In genomic region chr1:7117599-7118281, GRCh38 we compare ENCODE assay signal across 8 cellular contexts.
A peak's percentile ranks its signal among the peaks of the same experiment; 100 is the strongest.
DNase-seq lines count a peak whose midpoint lies in the region; ATAC-seq and TF ChIP-seq lines count a peak whose summit lies in the region.

No MANE protein-coding gene starts in this region.

- peak overlapping the region; percentile 96 for H3K27ac Mint-ChIP-seq in chondrocyte (ENCODE audit: unreplicated experiment)
- H3K27ac Mint-ChIP-seq in CD4-positive, alpha-beta T cell: no peak overlapping the region
- H3K27ac Mint-ChIP-seq in activated CD4-positive, alpha-beta T cell treated with anti-CD3 and anti-CD28 coated beads, Interleukin-2, amount 10 ng/mL, durations not matched to agents 24 days and 14 days: no peak overlapping the region

- H3K27me3 ChIP-seq in CD4-positive, alpha-beta T cell (ENCODE audit: control insufficient read depth, insufficient read depth, low read length): no peaks in the 10 kb centered on the region

- CTCF ChIA-PET in CD4-positive, alpha-beta T cell (lab: Charles Lee): no interaction called here

- DNase-seq in ELR (ENCODE audit: low read depth) (peak; percentile 82), NCI-H2227 (lab: John Stamatoyannopoulos, UW; ENCODE audit: unreplicated experiment) (peak; percentile 82), chondrocyte (ENCODE audit: low spot score) (no peak), myocyte (ENCODE audit: low read depth) (peak; percentile 83)
- DNase-seq in CD4-positive, alpha-beta T cell: no peak
- no peak for DNase-seq in NK-92 treated with Interleukin-12 subunit alpha and Interleukin-12 subunit beta, amount 100 ng/mL, for 24 hours (lab: John Stamatoyannopoulos, UW)
- no peak for DNase-seq in activated CD4-positive, alpha-beta T cell treated with anti-CD3 and anti-CD28 coated beads, Interleukin-2, amount 10 ng/mL, durations not matched to agents 24 days and 14 days

- H3K27ac ChIP-seq in CD4-positive, alpha-beta T cell (ENCODE audit: low read depth, low read length): no peak overlapping the region

- intact Hi-C loops in CD4-positive, alpha-beta T cell (cut with DNase I, micrococcal nuclease): no loop called here
- intact Hi-C loops in activated CD4-positive, alpha-beta T cell treated with anti-CD3 and anti-CD28 coated beads, Interleukin-2, amount 10 ng/mL, durations not matched to agents 24 days and 14 days (cut with micrococcal nuclease): no loop called here

- no peaks in the 10 kb centered on the region for H3K27me3 Mint-ChIP-seq in chondrocyte (ENCODE audit: low read depth)
- peaks cover 4% of the 10 kb centered on the region for H3K27me3 Mint-ChIP-seq in CD4-positive, alpha-beta T cell
- H3K27me3 Mint-ChIP-seq in activated CD4-positive, alpha-beta T cell treated with anti-CD3 and anti-CD28 coated beads, Interleukin-2, amount 10 ng/mL, durations not matched to agents 24 days and 14 days: no peaks in the 10 kb centered on the region

- no peak for ATAC-seq in CD4-positive, alpha-beta T cell (ENCODE audit: poor library complexity)
- ATAC-seq in GM21367 (IDR thresholded peaks at IDR 0.05; ENCODE audit: unreplicated experiment): no peak

- POLR2A ChIA-PET in CD4-positive, alpha-beta T cell (lab: Charles Lee): no interaction called here

- H3K36me3 Mint-ChIP-seq in chondrocyte (ENCODE audit: low read depth): peaks cover 2% of the 10 kb centered on the region
- H3K36me3 Mint-ChIP-seq in CD4-positive, alpha-beta T cell (ENCODE audit: low read depth): no peaks in the 10 kb centered on the region
- no peaks in the 10 kb centered on the region for H3K36me3 Mint-ChIP-seq in activated CD4-positive, alpha-beta T cell treated with anti-CD3 and anti-CD28 coated beads, Interleukin-2, amount 10 ng/mL, durations not matched to agents 24 days and 14 days (ENCODE audit: low read depth)

- H3K9me3 ChIP-seq in CD4-positive, alpha-beta T cell (ENCODE audit: control insufficient read depth, low read length): peaks cover 11% of the 10 kb centered on the region

- H3K4me1 Mint-ChIP-seq in chondrocyte (ENCODE audit: low read depth): peaks cover 37% of the 10 kb centered on the region
- H3K4me1 Mint-ChIP-seq in CD4-positive, alpha-beta T cell (ENCODE audit: low read depth): no peaks in the 10 kb centered on the region
- no peaks in the 10 kb centered on the region for H3K4me1 Mint-ChIP-seq in activated CD4-positive, alpha-beta T cell treated with anti-CD3 and anti-CD28 coated beads, Interleukin-2, amount 10 ng/mL, durations not matched to agents 24 days and 14 days

- H3K4me3 Mint-ChIP-seq in chondrocyte (ENCODE audit: unreplicated experiment): peak overlapping the region; percentile 54
- no peak overlapping the region for H3K4me3 Mint-ChIP-seq in CD4-positive, alpha-beta T cell
- no peak overlapping the region for H3K4me3 Mint-ChIP-seq in activated CD4-positive, alpha-beta T cell treated with anti-CD3 and anti-CD28 coated beads, Interleukin-2, amount 10 ng/mL, durations not matched to agents 24 days and 14 days

- TF ChIP-seq CTCF in chondrocyte (IDR thresholded peaks at IDR 0.05): no peak
- no peak for TF ChIP-seq CTCF in CD4-positive, alpha-beta T cell (IDR thresholded peaks at IDR 0.05)

- H3K9me3 Mint-ChIP-seq in chondrocyte (ENCODE audit: low read depth): peaks cover 6% of the 10 kb centered on the region
- peaks cover 4% of the 10 kb centered on the region for H3K9me3 Mint-ChIP-seq in CD4-positive, alpha-beta T cell
- no peaks in the 10 kb centered on the region for H3K9me3 Mint-ChIP-seq in activated CD4-positive, alpha-beta T cell treated with anti-CD3 and anti-CD28 coated beads, Interleukin-2, amount 10 ng/mL, durations not matched to agents 24 days and 14 days

Comparison
In these comparisons a context has a peak if more than half of its experiments do, and no peak if none do; other contexts are left out.
1. DNase-seq: peak in ELR (single experiment), NCI-H2227 (single experiment) and myocyte (single experiment); none in chondrocyte (single experiment), CD4-positive, alpha-beta T cell (0 of 10), NK-92 treated with Interleukin-12 subunit alpha and Interleukin-12 subunit beta, amount 100 ng/mL, for 24 hours (single experiment) and activated CD4-positive, alpha-beta T cell treated with anti-CD3 and anti-CD28 coated beads, Interleukin-2, amount 10 ng/mL, durations not matched to agents 24 days and 14 days (single experiment).